8 cellular contexts compared by ENCODE assay signal in genomic region chr1:200669314-200670214, GRCh38. TPM values are rescaled to one million over a fixed set of nuclear protein-coding genes. Genes with fewer than 3 reads are reported as not detected.
DNase-seq lines count a peak whose midpoint lies in the region; ATAC-seq, FAIRE-seq and TF ChIP-seq lines count a peak whose summit lies in the region.

Gene DDX59 (minus strand): TSS chr1:200669907. CDS start chr1:200666740, 3,167 bp downstream.

- H3K36me3 ChIP-seq in heart left ventricle (peaks cover 0 to 17% (median 12%) of the 10 kb centered on the region in 9 donors), upper lobe of left lung (peaks cover 0 to 11% (median 0%) of the 10 kb centered on the region in 4 donors)

- H3K27me3 ChIP-seq in heart left ventricle: no peaks in the 10 kb centered on the region
- no peaks in the 10 kb centered on the region for H3K27me3 ChIP-seq in upper lobe of left lung

- ATAC-seq in HG02840 (IDR thresholded peaks at IDR 0.05; ENCODE audit: low FRiP score, unreplicated experiment): peak; percentile 88
- ATAC-seq in T-cell (replicated peaks in 1 of 4): peak; percentile 88 to 91 (median 89)
- ATAC-seq in heart left ventricle: peak; percentile 94 to 96 (median 95)
- peak; percentile 97 to 98 for ATAC-seq in upper lobe of left lung (ENCODE audit: low FRiP score in 2 of 2)

- intact Hi-C loops in heart left ventricle (cut with DNase I): loop anchor here (1.0 to 5.0 kb wide), 10 partner anchors 47 to 138 kb away; partner anchors contain the start of genes CAMSAP2 (in 7 of the 10) and KIF14 (in 4 of the 10)
- intact Hi-C loops in posterior cingulate gyrus (cut with DNase I): loop anchor here (1.0 to 5.0 kb wide), 3 partner anchors 47 to 133 kb away; partner anchors contain the start of gene KIF14

- TF ChIP-seq POLR2A in GM12891 (IDR thresholded peaks at IDR 0.05; ENCODE audit: low read depth, low read length) (peak; percentile 88), heart left ventricle (IDR thresholded peaks at IDR 0.05) (peak; percentile 73 to 93), upper lobe of left lung (IDR thresholded peaks at IDR 0.05) (peak; percentile 80 to 98 (median 94))

- peak; percentile 96 for FAIRE-seq in GM12891 (lab: Jason Lieb, UNC)

- peak within 1 kb of the TSS; percentile 89 for H3K27ac ChIP-seq in adipose tissue (ENCODE audit: low read depth, low read length)
- peak within 1 kb of the TSS; percentile 98 to 100 (median 100) for H3K27ac ChIP-seq in heart left ventricle
- H3K27ac ChIP-seq in upper lobe of left lung: peak within 1 kb of the TSS; percentile 99 to 100 (median 99)

- POLR2A ChIA-PET in T-cell (lab: Charles Lee): interaction anchor here (0.6 to 1.1 kb wide), 9 partner anchors 9 to 269 kb away, joined by 3 to 13 read pairs (median 5); no protein-coding TSS in a partner anchor

- CTCF ChIA-PET in T-cell (lab: Charles Lee): interaction anchor here (0.6 to 3.9 kb wide), 10 partner anchors 11 to 584 kb away, joined by 3 to 54 read pairs (median 4); partner anchors contain the start of gene TMEM9 (in 1 of the 2)

- peak within 1 kb of the TSS; percentile 93 to 95 (median 95) for H3K4me3 Mint-ChIP-seq in T-cell

- H3K9me3 Mint-ChIP-seq in T-cell: no peaks in the 10 kb centered on the region

- peak within 1 kb of the TSS; percentile 88 to 97 for H3K27ac Mint-ChIP-seq in T-cell

- no peak for TF ChIP-seq CTCF in heart left ventricle (IDR thresholded peaks at IDR 0.05)
- peak in 1 of 6 experiments; percentile 19 for TF ChIP-seq CTCF in upper lobe of left lung (IDR thresholded peaks at IDR 0.05)

- H3K4me3 ChIP-seq in heart left ventricle (peak within 1 kb of the TSS; percentile 58 to 97 (median 85)), upper lobe of left lung (peak within 1 kb of the TSS; percentile 67 to 82 (median 70))

- H3K9me3 ChIP-seq in heart left ventricle: no peaks in the 10 kb centered on the region
- H3K9me3 ChIP-seq in upper lobe of left lung: no peaks in the 10 kb centered on the region

- H3K36me3 Mint-ChIP-seq in T-cell: peaks cover 21% of the 10 kb centered on the region

- peak in 3 of 4 donors; percentile 66 to 95 (median 86) for TF ChIP-seq EP300 in upper lobe of left lung (IDR thresholded peaks at IDR 0.05)

- peaks cover 44 to 52% (median 51%) of the 10 kb centered on the region in 3 donors for H3K4me1 Mint-ChIP-seq in T-cell

- H3K27me3 Mint-ChIP-seq in T-cell: no peaks in the 10 kb centered on the region

- H3K4me1 ChIP-seq in heart left ventricle: peaks cover 0 to 45% (median 29%) of the 10 kb centered on the region in 12 donors
- peaks cover 16 to 23% (median 19%) of the 10 kb centered on the region in 4 donors for H3K4me1 ChIP-seq in upper lobe of left lung

- peak; percentile 96 for DNase-seq in GM12891 (ENCODE audit: insufficient read length, low spot score)
- peak; percentile 74 for DNase-seq in NCI-H1436 treated with DMSO at 0.1 percent for 48 hours (lab: John Stamatoyannopoulos, UW)
- DNase-seq in T-cell: peak; percentile 73 to 90 (median 83)
- peak; percentile 95 to 98 (median 97) for DNase-seq in heart left ventricle
- peak; percentile 87 to 99 (median 92) for DNase-seq in posterior cingulate gyrus
- DNase-seq in upper lobe of left lung: peak; percentile 97 to 99

- 0 to 2% (median 0%) methylated on average over 79 to 89 of the region's 89 CpGs for WGBS in adipose tissue, 3 donors
- 0% methylated on average over 42 to 89 of the region's 89 CpGs for WGBS in heart left ventricle, 4 donors
- WGBS in upper lobe of left lung, 2 donors: 0% methylated on average over 33 to 70 of the region's 89 CpGs

TF ChIP-seq in GM12891, 5 proteins besides CTCF, POLR2A, EP300 and RAD21:
- no peak for TF ChIP-seq SPI1 (IDR thresholded peaks at IDR 0.05; ENCODE audit: low read depth, low read length)
- peak; percentile 63 for TF ChIP-seq POLR2AphosphoS5 (IDR thresholded peaks at IDR 0.05; ENCODE audit: low read depth, low read length)
- TF ChIP-seq POU2F2 (IDR thresholded peaks at IDR 0.05; ENCODE audit: low read depth, low read length): 0 out of 2 replicates have a peak, but pooled peaks have one; percentile 10
- peak; percentile 68 for TF ChIP-seq TAF1 (IDR thresholded peaks at IDR 0.05; ENCODE audit: low read depth, low read length)
- peak; percentile 55 for TF ChIP-seq PAX5 (IDR thresholded peaks at IDR 0.05; ENCODE audit: insufficient read depth, low read length, severe bottlenecking)

RNA-seq across cellular contexts. Expression of gene DDX59, which starts in this region (rescaled TPM):
- polyA plus RNA-seq in GM12891 (2012; ENCODE audit: low read depth, missing spikeins): 12.9 TPM
- total RNA-seq in T-cell (10 to 100 TPM; 19.2 to 38.7 (median 31.7) TPM), heart left ventricle (10 to 100 TPM; 12.9 to 21.6 (median 15.9) TPM), upper lobe of left lung (10 to 100 TPM; 18.4 to 35.6 (median 22.5) TPM)
- polyA plus RNA-seq in adipose tissue (10 to 100 TPM; 10.1 to 27.1 (median 10.8) TPM), heart left ventricle (10 to 100 TPM in 1 of 2 donors, 1 to 10 TPM in 1; 10.0 to 15.5 TPM)

Comparison
In these comparisons a context has a peak if more than half of its experiments do, and no peak if none do; other contexts are left out.
1. Peak in every context shown above with its lines: DNase-seq, ATAC-seq, H3K4me3 ChIP-seq and H3K27ac ChIP-seq.